Comparison of ENCODE assay signal across 1 cellular context in the genomic region with DNA sequence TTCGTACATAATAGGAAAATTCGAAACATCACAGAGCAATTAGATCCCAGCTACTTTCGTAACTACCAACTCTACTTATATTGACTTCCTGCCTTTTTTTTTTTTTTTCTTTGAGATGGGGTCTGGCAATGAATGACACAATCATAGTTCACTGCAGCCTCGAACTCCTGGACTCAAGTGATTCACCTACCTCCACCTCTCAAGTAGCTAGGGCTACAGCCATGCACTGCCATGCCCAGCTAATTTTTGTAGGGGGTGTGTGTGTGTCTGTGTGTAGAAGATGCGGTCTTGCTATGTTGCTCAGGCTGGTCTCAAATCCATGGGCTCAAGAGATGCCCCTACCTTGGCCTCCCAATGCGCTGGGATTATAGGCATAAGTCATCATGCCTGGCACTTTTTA.
TF ChIP-seq lines count a peak whose summit lies in the region.

No MANE protein-coding gene starts in this region.

TF ChIP-seq in GM23338, 12 proteins besides CTCF, POLR2A, EP300 and RAD21:
- no peak for TF ChIP-seq POLR2AphosphoS5 (IDR thresholded peaks at IDR 0.05; ENCODE audit: low read depth)
- no peak for TF ChIP-seq EZH2 (IDR thresholded peaks at IDR 0.05; ENCODE audit: low read depth, unreplicated experiment)
- TF ChIP-seq ZNF331 (CRISPR knock-in tag; IDR thresholded peaks at IDR 0.05; ENCODE audit: low read depth), result no peak
- TF ChIP-seq, protein P1, sequence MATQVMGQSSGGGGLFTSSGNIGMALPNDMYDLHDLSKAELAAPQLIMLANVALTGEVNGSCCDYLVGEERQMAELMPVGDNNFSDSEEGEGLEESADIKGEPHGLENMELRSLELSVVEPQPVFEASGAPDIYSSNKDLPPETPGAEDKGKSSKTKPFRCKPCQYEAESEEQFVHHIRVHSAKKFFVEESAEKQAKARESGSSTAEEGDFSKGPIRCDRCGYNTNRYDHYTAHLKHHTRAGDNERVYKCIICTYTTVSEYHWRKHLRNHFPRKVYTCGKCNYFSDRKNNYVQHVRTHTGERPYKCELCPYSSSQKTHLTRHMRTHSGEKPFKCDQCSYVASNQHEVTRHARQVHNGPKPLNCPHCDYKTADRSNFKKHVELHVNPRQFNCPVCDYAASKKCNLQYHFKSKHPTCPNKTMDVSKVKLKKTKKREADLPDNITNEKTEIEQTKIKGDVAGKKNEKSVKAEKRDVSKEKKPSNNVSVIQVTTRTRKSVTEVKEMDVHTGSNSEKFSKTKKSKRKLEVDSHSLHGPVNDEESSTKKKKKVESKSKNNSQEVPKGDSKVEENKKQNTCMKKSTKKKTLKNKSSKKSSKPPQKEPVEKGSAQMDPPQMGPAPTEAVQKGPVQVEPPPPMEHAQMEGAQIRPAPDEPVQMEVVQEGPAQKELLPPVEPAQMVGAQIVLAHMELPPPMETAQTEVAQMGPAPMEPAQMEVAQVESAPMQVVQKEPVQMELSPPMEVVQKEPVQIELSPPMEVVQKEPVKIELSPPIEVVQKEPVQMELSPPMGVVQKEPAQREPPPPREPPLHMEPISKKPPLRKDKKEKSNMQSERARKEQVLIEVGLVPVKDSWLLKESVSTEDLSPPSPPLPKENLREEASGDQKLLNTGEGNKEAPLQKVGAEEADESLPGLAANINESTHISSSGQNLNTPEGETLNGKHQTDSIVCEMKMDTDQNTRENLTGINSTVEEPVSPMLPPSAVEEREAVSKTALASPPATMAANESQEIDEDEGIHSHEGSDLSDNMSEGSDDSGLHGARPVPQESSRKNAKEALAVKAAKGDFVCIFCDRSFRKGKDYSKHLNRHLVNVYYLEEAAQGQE (IDR thresholded peaks at IDR 0.05; ENCODE audit: unreplicated experiment), result no peak
- no peak for TF ChIP-seq JUNB (IDR thresholded peaks at IDR 0.05; ENCODE audit: unreplicated experiment)
- no peak for TF ChIP-seq STAT1 (IDR thresholded peaks at IDR 0.05; ENCODE audit: unreplicated experiment)
- no peak for TF ChIP-seq ZNF114 (CRISPR knock-in tag; IDR thresholded peaks at IDR 0.05)
- no peak for TF ChIP-seq NANOG (IDR thresholded peaks at IDR 0.05; ENCODE audit: borderline replicate concordance)
- TF ChIP-seq EZH2phosphoT487 (IDR thresholded peaks at IDR 0.05; ENCODE audit: unreplicated experiment), result no peak
- no peak for TF ChIP-seq CREB1 (CRISPR knock-in tag; IDR thresholded peaks at IDR 0.05; ENCODE audit: low read depth)
- TF ChIP-seq, protein P2, sequence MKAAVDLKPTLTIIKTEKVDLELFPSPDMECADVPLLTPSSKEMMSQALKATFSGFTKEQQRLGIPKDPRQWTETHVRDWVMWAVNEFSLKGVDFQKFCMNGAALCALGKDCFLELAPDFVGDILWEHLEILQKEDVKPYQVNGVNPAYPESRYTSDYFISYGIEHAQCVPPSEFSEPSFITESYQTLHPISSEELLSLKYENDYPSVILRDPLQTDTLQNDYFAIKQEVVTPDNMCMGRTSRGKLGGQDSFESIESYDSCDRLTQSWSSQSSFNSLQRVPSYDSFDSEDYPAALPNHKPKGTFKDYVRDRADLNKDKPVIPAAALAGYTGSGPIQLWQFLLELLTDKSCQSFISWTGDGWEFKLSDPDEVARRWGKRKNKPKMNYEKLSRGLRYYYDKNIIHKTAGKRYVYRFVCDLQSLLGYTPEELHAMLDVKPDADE (IDR thresholded peaks at IDR 0.05), result no peak
- TF ChIP-seq, protein P3, sequence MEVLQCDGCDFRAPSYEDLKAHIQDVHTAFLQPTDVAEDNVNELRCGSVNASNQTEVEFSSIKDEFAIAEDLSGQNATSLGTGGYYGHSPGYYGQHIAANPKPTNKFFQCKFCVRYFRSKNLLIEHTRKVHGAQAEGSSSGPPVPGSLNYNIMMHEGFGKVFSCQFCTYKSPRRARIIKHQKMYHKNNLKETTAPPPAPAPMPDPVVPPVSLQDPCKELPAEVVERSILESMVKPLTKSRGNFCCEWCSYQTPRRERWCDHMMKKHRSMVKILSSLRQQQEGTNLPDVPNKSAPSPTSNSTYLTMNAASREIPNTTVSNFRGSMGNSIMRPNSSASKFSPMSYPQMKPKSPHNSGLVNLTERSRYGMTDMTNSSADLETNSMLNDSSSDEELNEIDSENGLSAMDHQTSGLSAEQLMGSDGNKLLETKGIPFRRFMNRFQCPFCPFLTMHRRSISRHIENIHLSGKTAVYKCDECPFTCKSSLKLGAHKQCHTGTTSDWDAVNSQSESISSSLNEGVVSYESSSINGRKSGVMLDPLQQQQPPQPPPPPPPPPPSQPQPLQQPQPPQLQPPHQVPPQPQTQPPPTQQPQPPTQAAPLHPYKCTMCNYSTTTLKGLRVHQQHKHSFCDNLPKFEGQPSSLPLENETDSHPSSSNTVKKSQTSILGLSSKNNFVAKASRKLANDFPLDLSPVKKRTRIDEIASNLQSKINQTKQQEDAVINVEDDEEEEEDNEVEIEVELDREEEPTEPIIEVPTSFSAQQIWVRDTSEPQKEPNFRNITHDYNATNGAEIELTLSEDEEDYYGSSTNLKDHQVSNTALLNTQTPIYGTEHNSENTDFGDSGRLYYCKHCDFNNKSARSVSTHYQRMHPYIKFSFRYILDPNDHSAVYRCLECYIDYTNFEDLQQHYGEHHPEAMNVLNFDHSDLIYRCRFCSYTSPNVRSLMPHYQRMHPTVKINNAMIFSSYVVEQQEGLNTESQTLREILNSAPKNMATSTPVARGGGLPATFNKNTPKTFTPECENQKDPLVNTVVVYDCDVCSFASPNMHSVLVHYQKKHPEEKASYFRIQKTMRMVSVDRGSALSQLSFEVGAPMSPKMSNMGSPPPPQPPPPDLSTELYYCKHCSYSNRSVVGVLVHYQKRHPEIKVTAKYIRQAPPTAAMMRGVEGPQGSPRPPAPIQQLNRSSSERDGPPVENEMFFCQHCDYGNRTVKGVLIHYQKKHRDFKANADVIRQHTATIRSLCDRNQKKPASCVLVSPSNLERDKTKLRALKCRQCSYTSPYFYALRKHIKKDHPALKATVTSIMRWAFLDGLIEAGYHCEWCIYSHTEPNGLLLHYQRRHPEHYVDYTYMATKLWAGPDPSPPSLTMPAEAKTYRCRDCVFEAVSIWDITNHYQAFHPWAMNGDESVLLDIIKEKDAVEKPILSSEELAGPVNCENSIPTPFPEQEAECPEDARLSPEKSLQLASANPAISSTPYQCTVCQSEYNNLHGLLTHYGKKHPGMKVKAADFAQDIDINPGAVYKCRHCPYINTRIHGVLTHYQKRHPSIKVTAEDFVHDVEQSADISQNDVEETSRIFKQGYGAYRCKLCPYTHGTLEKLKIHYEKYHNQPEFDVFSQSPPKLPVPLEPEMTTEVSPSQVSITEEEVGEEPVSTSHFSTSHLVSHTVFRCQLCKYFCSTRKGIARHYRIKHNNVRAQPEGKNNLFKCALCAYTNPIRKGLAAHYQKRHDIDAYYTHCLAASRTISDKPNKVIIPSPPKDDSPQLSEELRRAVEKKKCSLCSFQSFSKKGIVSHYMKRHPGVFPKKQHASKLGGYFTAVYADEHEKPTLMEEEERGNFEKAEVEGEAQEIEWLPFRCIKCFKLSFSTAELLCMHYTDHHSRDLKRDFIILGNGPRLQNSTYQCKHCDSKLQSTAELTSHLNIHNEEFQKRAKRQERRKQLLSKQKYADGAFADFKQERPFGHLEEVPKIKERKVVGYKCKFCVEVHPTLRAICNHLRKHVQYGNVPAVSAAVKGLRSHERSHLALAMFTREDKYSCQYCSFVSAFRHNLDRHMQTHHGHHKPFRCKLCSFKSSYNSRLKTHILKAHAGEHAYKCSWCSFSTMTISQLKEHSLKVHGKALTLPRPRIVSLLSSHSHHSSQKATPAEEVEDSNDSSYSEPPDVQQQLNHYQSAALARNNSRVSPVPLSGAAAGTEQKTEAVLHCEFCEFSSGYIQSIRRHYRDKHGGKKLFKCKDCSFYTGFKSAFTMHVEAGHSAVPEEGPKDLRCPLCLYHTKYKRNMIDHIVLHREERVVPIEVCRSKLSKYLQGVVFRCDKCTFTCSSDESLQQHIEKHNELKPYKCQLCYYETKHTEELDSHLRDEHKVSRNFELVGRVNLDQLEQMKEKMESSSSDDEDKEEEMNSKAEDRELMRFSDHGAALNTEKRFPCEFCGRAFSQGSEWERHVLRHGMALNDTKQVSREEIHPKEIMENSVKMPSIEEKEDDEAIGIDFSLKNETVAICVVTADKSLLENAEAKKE (CRISPR knock-in tag; IDR thresholded peaks at IDR 0.05), result no peak
